ENCODE assay signal across 12 cellular contexts in genomic region chr12:103016381-103016780, GRCh38. TPM values are rescaled to one million over a fixed set of nuclear protein-coding genes. Genes with fewer than 3 reads are reported as not detected.
"Had no signal": no experiment of that assay in that cellular context is flagged by ENCODE, and none has a peak within 500 bp of the region (broad histone marks: within the 10 kb centered on the region; RNA-seq: fewer than 3 reads in every experiment).

No MANE protein-coding gene starts in this region.

- H3K27ac Mint-ChIP-seq: HFFc6, IgD-negative memory B cell had no signal

- FAIRE-seq: HepG2, K562 had no signal

- H3K36me3 ChIP-seq: HAP-1 had no signal

- H3K27ac ChIP-seq: HL-60 had no signal

- H3K4me3 Mint-ChIP-seq: HFFc6, IgD-negative memory B cell had no signal

- H3K4me3 ChIP-seq: HAP-1, K562 had no signal

- H3K9me3 Mint-ChIP-seq: IgD-negative memory B cell had no signal

- H3K4me1 ChIP-seq: HAP-1 had no signal

- DNase-seq: GOT3, H7, HFFc6, Kasumi-1, KG1 had no signal

- H3K9me3 ChIP-seq: HAP-1 had no signal

- ATAC-seq: HepG2, K562 had no signal

RNA-seq across cellular contexts. Expression of gene ASCL1, which starts 58.9 kb away (rescaled TPM):
- total RNA-seq: H4, HepG2, HFFc6, HT1080 had no signal
- polyA plus RNA-seq: HepG2, IgD-negative memory B cell had no signal
